35 cellular contexts compared by ENCODE assay signal in genomic region chr1:60705026-60705425, GRCh38.
"Had no signal": no experiment of that assay in that cellular context is flagged by ENCODE, and none has a peak within 500 bp of the region (broad histone marks: within the 10 kb centered on the region; RNA-seq: fewer than 3 reads in every experiment).

No MANE protein-coding gene starts in this region.

- H3K27ac ChIP-seq: KMS-11 had no signal

- H3K9ac ChIP-seq: KMS-11 had no signal

- H3K4me3 ChIP-seq: MG63 had no signal

- H3K27me3 ChIP-seq: MG63 had no signal

- H3K9me3 ChIP-seq: MG63 had no signal

- DNase-seq: Karpas-422, Kasumi-1, MG63, MM.1S, MV-4-11, NCI-H1048, NCI-H1092, NCI-H1092 treated with DMSO at 0.1 percent for 48 hours, NCI-H1105, NCI-H1105 treated with DMSO at 0.1 percent for 48 hours, NCI-H1417, NCI-H1417 treated with DMSO at 0.1 percent for 48 hours, NCI-H1436, NCI-H1436 treated with DMSO at 0.1 percent for 48 hours, NCI-H146, NCI-H1694, NCI-H1694 treated with DMSO at 0.1 percent for 48 hours, NCI-H187, NCI-H187 treated with DMSO at 0.1 percent for 48 hours, NCI-H1930, NCI-H2029, NCI-H2029 treated with DMSO at 0.1 percent for 48 hours, NCI-H2081, NCI-H2081 treated with DMSO at 0.1 percent for 48 hours, NCI-H2107, NCI-H2171, NCI-H2171 treated with DMSO at 0.1 percent for 48 hours, NCI-H2227 treated with DMSO at 0.1 percent for 48 hours, NCI-H226, NCI-H345, NCI-H446, NCI-H446 treated with DMSO at 0.1 percent for 48 hours, NCI-H510A, NCI-H510A treated with DMSO at 0.1 percent for 48 hours had no signal

- H3K36me3 ChIP-seq: MG63 had no signal

- H3K4me2 ChIP-seq: KMS-11 had no signal
